In the genomic region with DNA sequence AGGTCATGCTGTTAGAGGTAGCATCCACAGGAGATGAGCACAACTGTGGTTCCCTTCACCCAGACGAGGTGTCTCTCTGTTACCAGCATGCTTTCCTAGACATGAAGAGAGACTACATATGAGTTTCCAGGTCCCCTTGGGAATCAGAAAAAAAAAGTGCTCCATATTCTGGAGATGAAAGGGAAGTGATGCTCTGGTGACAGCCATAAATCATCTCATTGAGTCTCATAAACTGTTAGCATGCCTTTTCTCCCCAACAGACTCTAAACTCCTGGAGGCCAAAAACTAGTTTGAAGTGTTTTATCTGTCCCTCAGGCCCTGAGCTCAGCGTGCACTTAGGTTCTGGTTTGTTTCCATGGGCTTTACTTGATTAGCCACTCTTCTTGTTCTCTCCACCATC, we compare ENCODE assay signal across 1 cellular context.
TF ChIP-seq lines count a peak whose summit lies in the region.

No MANE protein-coding gene starts in this region.

TF ChIP-seq in K562, 482 proteins besides CTCF, POLR2A, EP300 and RAD21 (continued from another document):
- TF ChIP-seq, protein P1, sequence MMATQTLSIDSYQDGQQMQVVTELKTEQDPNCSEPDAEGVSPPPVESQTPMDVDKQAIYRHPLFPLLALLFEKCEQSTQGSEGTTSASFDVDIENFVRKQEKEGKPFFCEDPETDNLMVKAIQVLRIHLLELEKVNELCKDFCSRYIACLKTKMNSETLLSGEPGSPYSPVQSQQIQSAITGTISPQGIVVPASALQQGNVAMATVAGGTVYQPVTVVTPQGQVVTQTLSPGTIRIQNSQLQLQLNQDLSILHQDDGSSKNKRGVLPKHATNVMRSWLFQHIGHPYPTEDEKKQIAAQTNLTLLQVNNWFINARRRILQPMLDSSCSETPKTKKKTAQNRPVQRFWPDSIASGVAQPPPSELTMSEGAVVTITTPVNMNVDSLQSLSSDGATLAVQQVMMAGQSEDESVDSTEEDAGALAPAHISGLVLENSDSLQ (IDR thresholded peaks at IDR 0.05), result peak; percentile 88
- TF ChIP-seq MEIS2 (IDR thresholded peaks at IDR 0.05; ENCODE audit: partially characterized antibody), result peak; percentile 79
- TF ChIP-seq, protein P2, sequence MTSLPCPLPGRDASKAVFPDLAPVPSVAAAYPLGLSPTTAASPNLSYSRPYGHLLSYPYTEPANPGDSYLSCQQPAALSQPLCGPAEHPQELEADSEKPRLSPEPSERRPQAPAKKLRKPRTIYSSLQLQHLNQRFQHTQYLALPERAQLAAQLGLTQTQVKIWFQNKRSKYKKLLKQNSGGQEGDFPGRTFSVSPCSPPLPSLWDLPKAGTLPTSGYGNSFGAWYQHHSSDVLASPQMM (CRISPR knock-in tag; IDR thresholded peaks at IDR 0.05), result no peak
TF ChIP-seq in K562: peak in this region for 3.
